In the genomic region with DNA sequence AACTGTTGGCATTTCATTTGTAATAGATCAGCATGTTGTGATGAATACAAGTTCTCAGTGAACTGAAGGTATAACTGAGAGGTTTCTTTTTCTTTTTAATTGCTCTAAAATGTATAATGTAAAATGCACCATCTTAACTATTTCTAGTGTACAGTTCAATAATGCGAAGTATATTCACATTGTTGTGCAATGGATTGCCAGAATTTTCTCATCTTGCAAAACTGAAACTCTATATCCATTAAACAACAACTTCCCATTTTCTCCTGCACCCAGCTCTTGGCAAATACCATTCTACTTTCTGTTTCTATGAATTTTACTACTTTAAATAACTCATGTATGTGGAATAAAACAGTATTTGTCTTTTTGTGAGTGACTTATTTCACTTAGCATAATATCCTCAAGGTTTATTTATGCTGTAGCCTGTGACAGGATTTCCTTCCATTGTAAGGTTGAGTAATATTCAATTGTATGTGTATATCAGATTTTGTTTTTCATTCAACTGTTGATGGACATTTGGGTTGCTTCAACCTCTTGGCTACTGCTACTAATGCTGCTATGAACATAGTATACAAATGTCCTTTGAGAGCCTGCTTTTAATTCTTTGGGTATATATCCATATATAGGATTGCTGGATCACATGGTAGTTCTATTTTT, we compare ENCODE assay signal across 25 cellular contexts. TPM values are rescaled to one million over a fixed set of nuclear protein-coding genes. Genes with fewer than 3 reads are reported as not detected.
"Had no signal": no experiment of that assay in that cellular context is flagged by ENCODE, and none has a peak within 500 bp of the region (broad histone marks: within the 10 kb centered on the region; RNA-seq: fewer than 3 reads in every experiment).

No MANE protein-coding gene starts in this region.

- H3K27me3 ChIP-seq: breast epithelium, colonic mucosa, foreskin keratinocyte, spleen, testis, uterus had no signal

- H3K9me3 ChIP-seq: breast epithelium, colonic mucosa, spleen, testis, uterus had no signal

- DNase-seq: activated CD4-positive, alpha-beta memory T cell treated with anti-CD3 and anti-CD28 coated beads, Interleukin-2, amount 10 ng/mL, durations not matched to agents 7 days and 5 days; activated CD4-positive, alpha-beta T cell treated with anti-CD3 and anti-CD28 coated beads, Interleukin-2, amount 10 ng/mL, durations not matched to agents 24 days and 14 days; activated CD8-positive, alpha-beta memory T cell treated with anti-CD3 and anti-CD28 coated beads, Interleukin-2, amount 10 ng/mL, durations not matched to agents 7 days and 5 days; activated gamma-delta T cell treated with Interleukin-2 at 50 U/mL for 16 hours; activated T-cell treated with anti-CD3 and anti-CD28 coated beads for 4 hours; colonic mucosa; erythroblast; foreskin keratinocyte; immature natural killer cell; left ventricle myocardium superior; midbrain; natural killer cell; spleen; stimulated activated CD4-positive, alpha-beta T cell treated with anti-CD3 and anti-CD28 coated beads, Interleukin-4, amount 100 ng/mL, for 1 hour; stimulated activated naive CD4-positive, alpha-beta T cell; testis; trophoblast cell; uterus had no signal

- H3K36me3 ChIP-seq: breast epithelium, colonic mucosa, spleen, uterus had no signal

- H3K4me1 ChIP-seq: breast epithelium, colonic mucosa, foreskin keratinocyte, spleen, testis, uterus had no signal

- H3K27ac ChIP-seq: breast epithelium, colonic mucosa, foreskin keratinocyte, spleen, testis, uterus, VCaP had no signal

- H3K4me3 ChIP-seq: breast epithelium, colonic mucosa, spleen, testis, uterus had no signal

- ATAC-seq: activated CD4-positive, CD25-positive, alpha-beta regulatory T cell treated with anti-CD3 and anti-CD28 coated beads, Interleukin-2, amount 50 U/mL, for 24 hours; activated CD8-positive, alpha-beta memory T cell treated with anti-CD3 and anti-CD28 coated beads, Interleukin-2, amount 10 ng/mL, durations not matched to agents 7 days and 5 days; foreskin keratinocyte; left ventricle myocardium superior; natural killer cell had no signal

RNA-seq across cellular contexts. Expression of gene NPFFR2, which starts 53.5 kb away (rescaled TPM):
- total RNA-seq: activated CD4-positive, alpha-beta memory T cell treated with anti-CD3 and anti-CD28 coated beads, Interleukin-2, amount 10 ng/mL, durations not matched to agents 7 days and 5 days; activated CD4-positive, alpha-beta T cell treated with anti-CD3 and anti-CD28 coated beads, Interleukin-2, amount 10 ng/mL, durations not matched to agents 24 days and 14 days; activated CD8-positive, alpha-beta memory T cell treated with anti-CD3 and anti-CD28 coated beads, Interleukin-2, amount 10 ng/mL, durations not matched to agents 7 days and 5 days; activated T-helper 1 cell treated with anti-CD3 and anti-CD28 coated beads, Interleukin-12 subunit alpha, Interleukin-12 subunit beta, Interleukin-2, Interleukin-4 antibody, amounts not matched to agents 30 ng/mL and 10 ng/mL and 1 ng/mL, durations not matched to agents 14 hours and 24 hours and 36 hours; colonic mucosa; fibroblast of lung; foreskin keratinocyte; left ventricle myocardium superior; natural killer cell; osteoblast; T-helper 2 cell treated with Interferon-gamma antibody and Interleukin-4, amounts not matched to agents 100 ng/mL and 5 ng/mL, for 36 hours had no signal
